8 cellular contexts compared by ENCODE assay signal in the genomic region with DNA sequence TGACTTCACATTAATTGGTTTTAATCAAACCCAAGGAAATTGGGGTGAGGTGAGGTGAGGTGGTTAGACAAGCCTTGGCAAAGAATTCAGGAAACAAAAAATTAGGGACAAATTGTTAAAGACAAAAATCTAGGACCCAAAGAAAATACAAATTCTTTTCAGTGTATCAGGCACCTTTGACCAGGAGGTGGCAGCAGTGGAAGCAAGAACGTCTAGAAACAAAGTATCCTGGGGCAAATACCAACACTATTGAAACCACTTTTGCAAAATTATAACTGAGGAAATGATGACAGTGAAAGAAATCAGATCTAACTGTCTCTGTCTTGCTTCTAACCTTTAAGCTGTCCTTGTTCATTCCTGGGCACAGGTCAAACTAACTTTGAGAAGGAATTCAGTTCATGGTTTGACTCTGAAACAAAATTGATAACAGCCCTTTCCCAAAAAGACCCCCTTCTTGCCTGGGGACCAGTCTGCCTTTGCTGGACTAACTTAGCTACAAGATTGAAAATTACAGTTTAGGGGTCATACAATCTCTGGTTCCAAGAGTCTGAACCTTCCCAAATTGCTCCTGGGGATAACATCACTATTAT. TPM values are rescaled to one million over a fixed set of nuclear protein-coding genes. Genes with fewer than 3 reads are reported as not detected.
A peak's percentile ranks its signal among the peaks of the same experiment; 100 is the strongest.
DNase-seq lines count a peak whose midpoint lies in the region; FAIRE-seq lines count a peak whose summit lies in the region.

No MANE protein-coding gene starts in this region.

- FAIRE-seq in TTC549 (lab: Jason Lieb, UNC), result peak; percentile 84
- no peak for FAIRE-seq in urothelium cell line (lab: Jason Lieb, UNC)

- H3K27ac ChIP-seq in Karpas-422 (ENCODE audit: low read length), result no peak overlapping the region

- DNase-seq in activated gamma-delta T cell treated with Interleukin-2 at 50 U/mL for 16 hours (peak; percentile 51), activated gamma-delta T cell (lab: John Stamatoyannopoulos, UW) (no peak), Karpas-422 (peak; percentile 90), myocyte (ENCODE audit: low read depth) (peak; percentile 69), urothelium cell line (ENCODE audit: low spot score) (peak; percentile 55), globus pallidus (ENCODE audit: low spot score) (no peak)
- peak; percentile 37 for DNase-seq in effector CD4-positive, alpha-beta T cell

- no peaks in the 10 kb centered on the region for H3K27me3 ChIP-seq in Karpas-422 (ENCODE audit: low read length)

- H3K4me1 ChIP-seq in Karpas-422 (ENCODE audit: low read length), result no peaks in the 10 kb centered on the region

- H2AFZ ChIP-seq in Karpas-422 (ENCODE audit: low read length), result no peak overlapping the region

- no peak overlapping the region for H3K4me2 ChIP-seq in Karpas-422 (ENCODE audit: low read depth, low read length, poor library complexity, severe bottlenecking)

- H3K9me2 ChIP-seq in Karpas-422 (replicated peaks; ENCODE audit: insufficient read depth, low read length), result no peaks in the 10 kb centered on the region

- H3K79me2 ChIP-seq in Karpas-422 (ENCODE audit: low read length), result no peaks in the 10 kb centered on the region

- no peak overlapping the region for H3K9ac ChIP-seq in Karpas-422 (ENCODE audit: low read length)

- no peak overlapping the region for H3K4me3 ChIP-seq in Karpas-422 (ENCODE audit: low read length)

- H3K9me3 ChIP-seq in Karpas-422 (ENCODE audit: low read length), result no peaks in the 10 kb centered on the region

- no peaks in the 10 kb centered on the region for H3K36me3 ChIP-seq in Karpas-422 (ENCODE audit: insufficient read depth, low read length)

- no peaks in the 10 kb centered on the region for H4K20me1 ChIP-seq in Karpas-422 (ENCODE audit: insufficient read depth, low read depth, low read length)

RNA-seq across cellular contexts. Expression of gene ALKBH8, which starts 11.1 kb away (rescaled TPM):
- total RNA-seq in Karpas-422 (2014; rRNA removed; shearing (Covaris generic); ENCODE audit: low replicate concordance), result 21.8 and 24.9 TPM in 2 replicates
- 4.9 and 7.1 TPM in 2 replicates for total RNA-seq in myocyte
- 4.2 TPM for polyA plus RNA-seq in myocyte (2012)

RNA-seq across cellular contexts. Expression of gene ELMOD1, which starts 14.4 kb away (rescaled TPM):
- total RNA-seq in Karpas-422 (2014; rRNA removed; shearing (Covaris generic); ENCODE audit: low replicate concordance), result 0.65 and 2.0 TPM in 2 replicates
- total RNA-seq in myocyte, result 3.5 and 9.3 TPM in 2 replicates
- 4.1 TPM for polyA plus RNA-seq in myocyte (2012)

Comparison
In these comparisons a context has a peak if more than half of its experiments do, and no peak if none do; other contexts are left out.
1. DNase-seq: peak in activated gamma-delta T cell treated with Interleukin-2 at 50 U/mL for 16 hours (single experiment), Karpas-422 (single experiment), effector CD4-positive, alpha-beta T cell (single experiment), myocyte (single experiment) and urothelium cell line (single experiment); none in activated gamma-delta T cell (single experiment) and globus pallidus (single experiment).